8 cellular contexts compared by ENCODE assay signal in the genomic region with DNA sequence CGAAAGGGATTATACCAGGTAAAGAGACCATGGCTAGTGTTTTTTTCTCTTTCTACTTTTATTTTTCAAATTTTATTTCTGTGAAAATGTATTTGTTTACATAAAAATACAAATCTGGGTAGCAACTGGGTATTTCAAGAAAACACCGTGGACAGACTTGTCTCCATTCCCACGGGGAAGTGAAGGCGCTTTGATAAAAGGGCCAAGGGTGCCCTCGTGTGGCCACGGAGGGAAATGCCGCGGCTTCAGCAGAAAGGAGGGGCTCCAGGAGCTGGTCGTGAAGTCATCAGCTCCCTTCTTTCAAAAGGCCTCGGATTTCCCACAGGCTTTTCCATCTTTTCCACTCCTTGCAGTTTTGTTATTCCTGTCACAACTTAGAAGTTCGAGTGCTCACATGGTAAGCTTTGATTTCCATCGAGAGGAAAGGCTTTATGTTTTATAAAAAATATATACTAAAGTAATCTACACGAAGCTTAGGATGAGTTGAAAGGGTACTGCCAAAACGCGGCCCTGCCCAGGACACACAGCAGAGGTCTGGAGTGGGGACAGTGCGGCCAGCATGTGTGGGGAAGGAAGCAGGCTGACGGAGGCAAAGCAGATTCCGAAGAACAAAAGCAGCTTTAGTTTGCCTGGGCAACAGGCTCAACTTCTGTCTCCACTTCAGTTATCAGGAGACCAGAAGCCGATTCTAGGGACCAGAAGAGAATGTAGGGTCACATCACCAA. TPM values are rescaled to one million over a fixed set of nuclear protein-coding genes. Genes with fewer than 3 reads are reported as not detected.
DNase-seq lines count a peak whose midpoint lies in the region; ATAC-seq and TF ChIP-seq lines count a peak whose summit lies in the region.

No MANE protein-coding gene starts in this region.

- DNase-seq in GM06990 (ENCODE audit: extremely low read depth, insufficient read length): peak; percentile 75
- peak; percentile 49 for DNase-seq in NCI-H1092 (lab: John Stamatoyannopoulos, UW)
- DNase-seq in T-helper 2 cell: peak; percentile 70 to 83 (median 80)
- DNase-seq in amniotic stem cell (lab: John Stamatoyannopoulos, UW): peak; percentile 41
- DNase-seq in left cardiac atrium: peak; percentile 88
- peak; percentile 73 for DNase-seq in renal cortical epithelial cell (ENCODE audit: low read depth)
- DNase-seq in GF-D8 (lab: John Stamatoyannopoulos, UW): no peak

- intact Hi-C loops in left cardiac atrium (cut with DNase I): loop anchor here (1.0 to 10.0 kb wide), 3 partner anchors 34 to 51 kb away; no protein-coding TSS in a partner anchor

- H3K27me3 ChIP-seq in GM06990 (replicated peaks; ENCODE audit: control insufficient read depth, insufficient read depth, low read length): no peaks in the 10 kb centered on the region

- TF ChIP-seq CTCF in GM06990 (IDR thresholded peaks at IDR 0.05; ENCODE audit: insufficient read depth, low read length, poor library complexity, severe bottlenecking): peak; percentile 95

- H3K36me3 ChIP-seq in GM06990 (ENCODE audit: control insufficient read depth, insufficient read depth, low read length): peaks cover 10% of the 10 kb centered on the region

- no peak overlapping the region for H3K4me3 ChIP-seq in GM06990 (replicated peaks; ENCODE audit: low read depth, low read length)

- ATAC-seq in left cardiac atrium (peak; percentile 69 to 78), HG03175 (IDR thresholded peaks at IDR 0.05; ENCODE audit: unreplicated experiment) (no peak)

RNA-seq across cellular contexts. Expression of gene MNT, which starts 15.3 kb away (rescaled TPM):
- total RNA-seq in left cardiac atrium (10 to 100 TPM; 11.2 to 12.7 TPM), renal cortical epithelial cell (1.6 and 9.8 TPM in 2 replicates)
